In genomic region chr1:105467549-105467948, GRCh38 we compare ENCODE assay signal across 8 cellular contexts.
"Had no signal": no experiment of that assay in that cellular context is flagged by ENCODE, and none has a peak within 500 bp of the region (broad histone marks: within the 10 kb centered on the region; RNA-seq: fewer than 3 reads in every experiment).

No MANE protein-coding gene starts in this region.

- DNase-seq: GDM1, GF-D8 had no signal

- FAIRE-seq: G401.6, GM12878, GM12891, GM12892, GM18507, GM19239 had no signal

- H3K4me3 ChIP-seq: GM12878 had no signal
